ENCODE assay signal across 9 cellular contexts in genomic region chr2:97992836-97993825, GRCh38. TPM values are rescaled to one million over a fixed set of nuclear protein-coding genes. Genes with fewer than 3 reads are reported as not detected.
DNase-seq lines count a peak whose midpoint lies in the region; ATAC-seq, FAIRE-seq and TF ChIP-seq lines count a peak whose summit lies in the region.
"Had no signal": no experiment of that assay in that cellular context is flagged by ENCODE, and none has a peak within 500 bp of the region (broad histone marks: within the 10 kb centered on the region; RNA-seq: fewer than 3 reads in every experiment).

No MANE protein-coding gene starts in this region.

- peaks cover 14% of the 10 kb centered on the region; the same call in 1 of the 2 replicates for H4K20me1 ChIP-seq in DND-41 (ENCODE audit: insufficient read depth, low read length)
- H4K20me1 ChIP-seq in Karpas-422 (ENCODE audit: insufficient read depth, low read depth, low read length) = peaks cover 43% of the 10 kb centered on the region

- DNase-seq in DND-41 (no peak), Karpas-422 (no peak), breast epithelium (ENCODE audit: low spot score in 2 of 2) (no peak), NCI-H146 (lab: John Stamatoyannopoulos, UW) (no peak), frontal cortex (ENCODE audit: low spot score in 2 of 2) (no peak)
- no peak for DNase-seq in natural killer cell treated with Interleukin-12 subunit alpha and Interleukin-12 subunit beta and Interleukin-15 and Interleukin-18, amount 100 ng/mL, for 72 hours (ENCODE audit: low spot score)
- DNase-seq in stimulated activated naive CD4-positive, alpha-beta T cell (lab: John Stamatoyannopoulos, UW) = no peak

- H3K9me2 ChIP-seq in Karpas-422 (replicated peaks; ENCODE audit: insufficient read depth, low read length) = no peaks in the 10 kb centered on the region

- no peak overlapping the region for H3K27ac ChIP-seq in DND-41 (ENCODE audit: low read length)
- no peak overlapping the region for H3K27ac ChIP-seq in Karpas-422 (ENCODE audit: low read length)
- H3K27ac ChIP-seq in breast epithelium = no peak overlapping the region
- H3K27ac ChIP-seq: HL-60 had no signal

- peak overlapping the region in 1 of 2 donors; percentile 96 for H3K27ac Mint-ChIP-seq in natural killer cell treated with Interleukin-12 subunit alpha and Interleukin-12 subunit beta and Interleukin-15 and Interleukin-18, amount 100 ng/mL, for 72 hours

- no peak for TF ChIP-seq POLR2A in breast epithelium (IDR thresholded peaks at IDR 0.05)

- ATAC-seq in DND-41 (ENCODE audit: insufficient read depth, low read depth) (no peak), GM19452 (IDR thresholded peaks at IDR 0.05; ENCODE audit: unreplicated experiment) (no peak)
- ATAC-seq in natural killer cell treated with Interleukin-12 subunit alpha and Interleukin-12 subunit beta and Interleukin-15 and Interleukin-18, amount 100 ng/mL, for 72 hours = no peak

- H3K4me1 Mint-ChIP-seq in natural killer cell treated with Interleukin-12 subunit alpha and Interleukin-12 subunit beta and Interleukin-15 and Interleukin-18, amount 100 ng/mL, for 72 hours (ENCODE audit: low read depth in 2 of 2) = peaks cover 40 to 46% of the 10 kb centered on the region in 2 donors

- TF ChIP-seq CTCF in DND-41 (IDR thresholded peaks at IDR 0.05; ENCODE audit: borderline replicate concordance, extremely low read depth, low read length, poor library complexity, severe bottlenecking) (no peak), breast epithelium (IDR thresholded peaks at IDR 0.05) (no peak)

- H3K27me3 ChIP-seq in DND-41 (ENCODE audit: insufficient read depth, low read length, poor library complexity) (no peaks in the 10 kb centered on the region), Karpas-422 (ENCODE audit: low read length) (no peaks in the 10 kb centered on the region; the same call in 1 of the 2 replicates), breast epithelium (no peaks in the 10 kb centered on the region)

- peak overlapping the region in 1 of 2 experiments; percentile 97; a peak in 2 of 4 replicates for H3K4me3 ChIP-seq in DND-41 (ENCODE audit: low read depth in 1 of 2, low read length in 2 of 2)
- H3K4me3 ChIP-seq in Karpas-422 (ENCODE audit: low read length) = peak overlapping the region; percentile 86; the same call in 1 of the 2 replicates
- H3K4me3 ChIP-seq in breast epithelium = peak overlapping the region in 2 of 3 donors; percentile 94 to 99

- H3K9me3 ChIP-seq in DND-41 (ENCODE audit: insufficient read depth, low read length, severe bottlenecking) = no peaks in the 10 kb centered on the region
- H3K9me3 ChIP-seq in Karpas-422 (ENCODE audit: low read length) = peaks cover 6% of the 10 kb centered on the region; the same call in 1 of the 2 replicates
- peaks cover 0 to under 1% of the 10 kb centered on the region in 2 donors for H3K9me3 ChIP-seq in breast epithelium

- H3K4me1 ChIP-seq in DND-41 (ENCODE audit: insufficient read depth, low read length) (peaks cover 33% of the 10 kb centered on the region), Karpas-422 (ENCODE audit: low read length) (peaks cover 35% of the 10 kb centered on the region), breast epithelium (no peaks in the 10 kb centered on the region)

- peak overlapping the region; percentile 95 for H3K4me2 ChIP-seq in DND-41 (ENCODE audit: insufficient read depth, low read length)
- peak overlapping the region; percentile 78 for H3K4me2 ChIP-seq in Karpas-422 (ENCODE audit: low read depth, low read length, poor library complexity, severe bottlenecking)

- H3K79me2 ChIP-seq in DND-41 (ENCODE audit: insufficient read depth, low read length) (peaks cover 73% of the 10 kb centered on the region), Karpas-422 (ENCODE audit: low read length) (peaks cover 42% of the 10 kb centered on the region)

- intact Hi-C loops in breast epithelium (cut with DNase I; ENCODE audit: low total_unique reads) = no loop called here

- H3K36me3 ChIP-seq in DND-41 (ENCODE audit: insufficient read depth, low read length) (no peaks in the 10 kb centered on the region), Karpas-422 (ENCODE audit: insufficient read depth, low read length) (no peaks in the 10 kb centered on the region), breast epithelium (no peaks in the 10 kb centered on the region)

- H3K9me3 Mint-ChIP-seq in natural killer cell treated with Interleukin-12 subunit alpha and Interleukin-12 subunit beta and Interleukin-15 and Interleukin-18, amount 100 ng/mL, for 72 hours = no peaks in the 10 kb centered on the region

- peak overlapping the region; percentile 93 for H3K4me3 Mint-ChIP-seq in natural killer cell treated with Interleukin-12 subunit alpha and Interleukin-12 subunit beta and Interleukin-15 and Interleukin-18, amount 100 ng/mL, for 72 hours

- no peak overlapping the region; the same call in 1 of the 2 replicates for H3K9ac ChIP-seq in DND-41 (ENCODE audit: low read depth, low read length)
- no peak overlapping the region for H3K9ac ChIP-seq in Karpas-422 (ENCODE audit: low read length)

- H3K36me3 Mint-ChIP-seq in natural killer cell treated with Interleukin-12 subunit alpha and Interleukin-12 subunit beta and Interleukin-15 and Interleukin-18, amount 100 ng/mL, for 72 hours = no peaks in the 10 kb centered on the region

- H2AFZ ChIP-seq in DND-41 (ENCODE audit: low read depth, low read length) (no peak overlapping the region), Karpas-422 (ENCODE audit: low read length) (no peak overlapping the region)

- no peak for FAIRE-seq in frontal cortex (lab: Jason Lieb, UNC)

- no peaks in the 10 kb centered on the region for H3K27me3 Mint-ChIP-seq in natural killer cell treated with Interleukin-12 subunit alpha and Interleukin-12 subunit beta and Interleukin-15 and Interleukin-18, amount 100 ng/mL, for 72 hours

RNA-seq across cellular contexts. Expression of gene TMEM131, which starts 2.6 kb away (rescaled TPM):
- total RNA-seq in Karpas-422 (2014; rRNA removed; shearing (Covaris generic); ENCODE audit: low replicate concordance) = 11.2 and 20.9 TPM in 2 replicates
- total RNA-seq in breast epithelium = 10 to 100 TPM; 30.6 to 47.4 (median 41.3) TPM
- total RNA-seq in natural killer cell treated with Interleukin-12 subunit alpha and Interleukin-12 subunit beta and Interleukin-15 and Interleukin-18, amount 100 ng/mL, for 72 hours = 10 to 100 TPM; 44.6 to 47.3 TPM
- 30.2 TPM for total RNA-seq in frontal cortex
